Comparison of ENCODE assay signal across 19 cellular contexts in the genomic region with DNA sequence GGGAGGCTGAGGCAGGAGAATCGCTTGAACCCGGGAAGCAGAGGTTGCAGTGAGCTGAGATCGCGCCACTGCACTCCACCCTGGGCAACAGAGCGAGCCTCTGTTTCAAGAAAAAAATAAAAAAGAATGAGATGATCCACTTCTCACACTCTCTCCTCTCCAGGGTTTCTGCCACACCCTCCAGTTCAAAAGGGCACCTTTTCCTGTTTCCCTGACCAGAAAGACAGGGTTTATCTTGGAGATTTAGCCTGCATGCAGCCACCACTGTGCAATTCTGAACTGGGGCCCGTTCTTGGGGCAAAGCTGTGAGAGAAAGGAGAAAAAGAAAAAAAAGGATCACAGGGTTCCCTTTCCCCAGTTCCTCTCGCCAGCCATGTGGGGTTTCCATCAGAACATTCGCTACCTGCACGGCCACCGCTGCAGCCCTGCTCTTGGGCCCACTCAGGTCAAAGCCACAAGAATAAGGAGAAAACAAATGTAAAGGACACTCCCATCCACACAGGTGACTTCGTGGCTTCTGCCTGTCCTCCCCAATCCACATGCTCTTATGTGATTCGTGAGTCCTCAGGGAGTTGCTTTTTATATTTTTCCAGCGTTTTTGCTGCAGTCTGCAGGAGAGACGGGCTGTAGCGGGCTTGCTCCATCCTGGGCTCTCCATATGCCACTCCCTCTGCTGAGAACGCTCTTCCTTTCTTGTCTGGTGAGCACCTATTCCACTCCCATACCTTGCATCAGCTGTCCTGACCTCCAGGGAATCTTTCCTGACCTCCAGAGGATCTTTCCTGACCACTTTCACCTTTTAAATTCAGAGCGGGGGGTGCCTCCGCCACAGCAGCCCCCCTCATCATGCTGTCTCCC. TPM values are rescaled to one million over a fixed set of nuclear protein-coding genes. Genes with fewer than 3 reads are reported as not detected.
DNase-seq lines count a peak whose midpoint lies in the region; ATAC-seq and TF ChIP-seq lines count a peak whose summit lies in the region.
"Had no signal": no experiment of that assay in that cellular context is flagged by ENCODE, and none has a peak within 500 bp of the region (broad histone marks: within the 10 kb centered on the region; RNA-seq: fewer than 3 reads in every experiment).

No MANE protein-coding gene starts in this region.

- no peak for ATAC-seq in HG03045 (IDR thresholded peaks at IDR 0.05; ENCODE audit: unreplicated experiment)
- no peak for ATAC-seq in activated naive CD4-positive, alpha-beta T cell treated with anti-CD3 and anti-CD28 coated beads, Interleukin-2, amount 50 U/mL, for 72 hours
- ATAC-seq: GM12878, K562 had no signal

- TF ChIP-seq CTCF in Loucy (conservative IDR thresholded peaks at IDR 0.05; ENCODE audit: low read length) (no peak), chondrocyte (IDR thresholded peaks at IDR 0.05) (no peak)

- H2AK5ac ChIP-seq in mesenchymal stem cell (ENCODE audit: low read length, severe bottlenecking): peak overlapping the region; percentile 46

- no peak overlapping the region for H3K9ac ChIP-seq in Loucy (ENCODE audit: low read depth, low read length, poor library complexity, severe bottlenecking)
- no peak overlapping the region for H3K9ac ChIP-seq in mesenchymal stem cell (ENCODE audit: low read length)

- no peak overlapping the region for H2BK12ac ChIP-seq in mesenchymal stem cell (ENCODE audit: low read length in 2 of 2)

- H3K79me2 ChIP-seq in Loucy (ENCODE audit: insufficient read depth, low read length): no peaks in the 10 kb centered on the region

- H3K36me3 Mint-ChIP-seq in chondrocyte (ENCODE audit: low read depth): no peaks in the 10 kb centered on the region
- H3K36me3 Mint-ChIP-seq in activated naive CD4-positive, alpha-beta T cell treated with anti-CD3 and anti-CD28 coated beads, Interleukin-2, amount 50 U/mL, for 72 hours: no peaks in the 10 kb centered on the region
- H3K36me3 Mint-ChIP-seq: CD14-positive monocyte had no signal

- H2AFZ ChIP-seq in Loucy (ENCODE audit: low read length) (peak overlapping the region; percentile 52; the same call in 1 of the 2 replicates), mesenchymal stem cell (ENCODE audit: low read depth, low read length) (no peak overlapping the region)

- peaks cover 23% of the 10 kb centered on the region for H3K4me1 Mint-ChIP-seq in chondrocyte (ENCODE audit: low read depth)

- H3K27ac ChIP-seq in mesenchymal stem cell (ENCODE audit: low read length, poor library complexity, severe bottlenecking): no peak overlapping the region
- H3K27ac ChIP-seq: RWPE1, SJCRH30 had no signal

- 78% methylated on average over 18 of the region's 18 CpGs for WGBS in mesenchymal stem cell

- H3K79me1 ChIP-seq in mesenchymal stem cell (replicated peaks; ENCODE audit: low read length, poor library complexity, severe bottlenecking): no peaks in the 10 kb centered on the region

- H3K36me3 ChIP-seq in Loucy (ENCODE audit: insufficient read depth, low read length): no peaks in the 10 kb centered on the region
- no peaks in the 10 kb centered on the region for H3K36me3 ChIP-seq in mesenchymal stem cell (ENCODE audit: control insufficient read depth in 1 of 2, insufficient read depth in 2 of 2, low read depth in 1 of 2, low read length in 2 of 2)
- H3K36me3 ChIP-seq: SJCRH30 had no signal

- peaks cover 2% of the 10 kb centered on the region for H3K27me3 Mint-ChIP-seq in chondrocyte (ENCODE audit: low read depth)

- H2BK15ac ChIP-seq in mesenchymal stem cell (ENCODE audit: low read depth, poor library complexity, severe bottlenecking): peak overlapping the region; percentile 69

- no peak overlapping the region for H3K4ac ChIP-seq in mesenchymal stem cell (ENCODE audit: low read depth in 1 of 2, low read length in 2 of 2)

- H3K9me3 ChIP-seq in Loucy (ENCODE audit: insufficient read depth, low read depth, low read length) (no peaks in the 10 kb centered on the region), mesenchymal stem cell (ENCODE audit: control insufficient read depth, low read length) (no peaks in the 10 kb centered on the region)
- H3K9me3 ChIP-seq: SJCRH30 had no signal

- no peaks in the 10 kb centered on the region for H4K20me1 ChIP-seq in Loucy (ENCODE audit: insufficient read depth, low read length, poor library complexity, severe bottlenecking)

- H3K4me3 Mint-ChIP-seq in chondrocyte (ENCODE audit: unreplicated experiment): no peak overlapping the region
- H3K4me3 Mint-ChIP-seq: CD14-positive monocyte had no signal

- H3K9me3 Mint-ChIP-seq in chondrocyte (ENCODE audit: low read depth): no peaks in the 10 kb centered on the region
- no peaks in the 10 kb centered on the region for H3K9me3 Mint-ChIP-seq in activated naive CD4-positive, alpha-beta T cell treated with anti-CD3 and anti-CD28 coated beads, Interleukin-2, amount 50 U/mL, for 72 hours
- H3K9me3 Mint-ChIP-seq: CD14-positive monocyte had no signal

- no peaks in the 10 kb centered on the region for H3K9me2 ChIP-seq in Loucy (replicated peaks; ENCODE audit: low read depth, low read length)

- H3K27me3 ChIP-seq in Loucy (ENCODE audit: insufficient read depth, low read length, poor library complexity, severe bottlenecking) (no peaks in the 10 kb centered on the region), mesenchymal stem cell (ENCODE audit: control insufficient read depth in 1 of 2, insufficient read depth in 1 of 2, low read length in 2 of 2) (peaks cover 3 to 34% of the 10 kb centered on the region in 2 experiments)
- H3K27me3 ChIP-seq: SJCRH30 had no signal

- H3K23ac ChIP-seq in mesenchymal stem cell (ENCODE audit: low read length in 2 of 2): peak overlapping the region in 1 of 2 experiments; percentile 67

- no peaks in the 10 kb centered on the region for H3F3A ChIP-seq in Loucy (ENCODE audit: low read depth)

- no peak overlapping the region for H4K8ac ChIP-seq in mesenchymal stem cell (ENCODE audit: low read length)

- no peak overlapping the region for H3K4me3 ChIP-seq in Loucy (ENCODE audit: low read length, poor library complexity, severe bottlenecking)
- H3K4me3 ChIP-seq in mesenchymal stem cell (ENCODE audit: insufficient read depth in 1 of 2, low read depth in 1 of 2, low read length in 2 of 2): no peak overlapping the region
- H3K4me3 ChIP-seq: GM12878, K562, SJCRH30 had no signal

- H3K14ac ChIP-seq in mesenchymal stem cell (ENCODE audit: low read length in 2 of 2): no peak overlapping the region

- H2BK120ac ChIP-seq in mesenchymal stem cell (ENCODE audit: low read depth, low read length): no peak overlapping the region

- H2BK5ac ChIP-seq in mesenchymal stem cell (ENCODE audit: low read depth, low read length, poor library complexity, severe bottlenecking): no peak overlapping the region

- H4K91ac ChIP-seq in mesenchymal stem cell (ENCODE audit: low read length): no peak overlapping the region

- no peak overlapping the region for H3K27ac Mint-ChIP-seq in chondrocyte (ENCODE audit: unreplicated experiment)
- no peak overlapping the region for H3K27ac Mint-ChIP-seq in activated naive CD4-positive, alpha-beta T cell treated with anti-CD3 and anti-CD28 coated beads, Interleukin-2, amount 50 U/mL, for 72 hours
- H3K27ac Mint-ChIP-seq: CD14-positive monocyte had no signal

- H3K4me1 ChIP-seq in Loucy (ENCODE audit: insufficient read depth, low read length, poor library complexity, severe bottlenecking) (peaks cover 12% of the 10 kb centered on the region), mesenchymal stem cell (ENCODE audit: control insufficient read depth, insufficient read depth, low read depth, low read length) (peaks cover 18% of the 10 kb centered on the region)
- H3K4me1 ChIP-seq: SJCRH30 had no signal

- DNase-seq in A172 (ENCODE audit: low spot score) (peak; percentile 40), chondrocyte (ENCODE audit: low spot score) (peak; percentile 32), mesenchymal stem cell (no peak), SW 1271 (lab: John Stamatoyannopoulos, UW) (no peak), superior temporal gyrus (ENCODE audit: extremely low spot score) (no peak)
- no peak for DNase-seq in activated naive CD4-positive, alpha-beta T cell treated with anti-CD3 and anti-CD28 coated beads, Interleukin-2, amount 50 U/mL, for 72 hours (ENCODE audit: low spot score in 2 of 2)
- DNase-seq: COR-L47, HCEC 1CT, NCI-H1092, NCI-H187, NCI-H524 treated with DMSO at 0.1 percent for 48 hours, OCI-M1, SJCRH30 had no signal

- H3K4me2 ChIP-seq in Loucy (ENCODE audit: low read depth, low read length, poor library complexity, severe bottlenecking): no peak overlapping the region
- no peak overlapping the region for H3K4me2 ChIP-seq in mesenchymal stem cell (ENCODE audit: low read length, poor library complexity, severe bottlenecking)

- H3K18ac ChIP-seq in mesenchymal stem cell (ENCODE audit: low read depth in 1 of 2, low read length in 2 of 2): no peak overlapping the region

RNA-seq across cellular contexts. Expression of a gene that starts 26.4 kb away (rescaled TPM):
- total RNA-seq in A172 (2014; rRNA removed; shearing (Covaris generic)): 3.2 and 3.5 TPM in 2 replicates
- total RNA-seq in chondrocyte: 0.19 to 0.60 TPM (median 0.38 TPM) in 3 replicates
- 0.07 TPM for polyA plus RNA-seq in mesenchymal stem cell (2013, experiment 1 of 2)
- 0.14 TPM for polyA plus RNA-seq in mesenchymal stem cell (2013, experiment 2 of 2)
- under 1 TPM; 0.70 to 0.75 TPM for total RNA-seq in activated naive CD4-positive, alpha-beta T cell treated with anti-CD3 and anti-CD28 coated beads, Interleukin-2, amount 50 U/mL, for 72 hours
- total RNA-seq: GM12878 had no signal
- polyA plus RNA-seq: CD14-positive monocyte had no signal

Comparison
In these comparisons a context has a peak if more than half of its experiments do, and no peak if none do; other contexts are left out.
1. DNase-seq: peak in A172 (single experiment) and chondrocyte (single experiment); none in mesenchymal stem cell (single experiment), SW 1271 (0 of 2), activated naive CD4-positive, alpha-beta T cell treated with anti-CD3 and anti-CD28 coated beads, Interleukin-2, amount 50 U/mL, for 72 hours (0 of 2) and superior temporal gyrus (single experiment).